ENCODE assay signal across 24 cellular contexts in genomic region chr3:22620498-22620897, GRCh38.
DNase-seq lines count a peak whose midpoint lies in the region; ATAC-seq, FAIRE-seq and TF ChIP-seq lines count a peak whose summit lies in the region.
"Had no signal": no experiment of that assay in that cellular context is flagged by ENCODE, and none has a peak within 500 bp of the region (broad histone marks: within the 10 kb centered on the region; RNA-seq: fewer than 3 reads in every experiment).

No MANE protein-coding gene starts in this region.

- H3K9me3 ChIP-seq in mammary epithelial cell (replicated peaks; ENCODE audit: insufficient read depth, low read length) (no peaks in the 10 kb centered on the region), breast epithelium (peaks cover 0 to 7% of the 10 kb centered on the region in 2 donors), PC-3 (ENCODE audit: low read length) (no peaks in the 10 kb centered on the region), thyroid gland (no peaks in the 10 kb centered on the region)
- H3K9me3 ChIP-seq: Caco-2, HAP-1, SK-N-SH had no signal

- H2AFZ ChIP-seq in mammary epithelial cell (ENCODE audit: low read depth, low read length), result peak overlapping the region; percentile 54
- no peak overlapping the region for H2AFZ ChIP-seq in PC-3 (ENCODE audit: low read length)

- no peaks in the 10 kb centered on the region for H3F3A ChIP-seq in PC-3 (ENCODE audit: low read length, unreplicated experiment)

- CTCF ChIA-PET in mammary epithelial cell (lab: Charles Lee; ENCODE audit: low non-redundant PET) (no interaction called here), PC-3 (lab: Charles Lee) (no interaction called here)

- intact Hi-C loops in mammary epithelial cell (cut with micrococcal nuclease), result no loop called here
- intact Hi-C loops in breast epithelium (cut with DNase I; ENCODE audit: low total_unique reads), result no loop called here
- intact Hi-C loops in PC-3 (cut with micrococcal nuclease), result no loop called here
- intact Hi-C loops in thyroid gland (cut with DNase I), result no loop called here

- H4K20me1 ChIP-seq in mammary epithelial cell (ENCODE audit: insufficient read depth, low read length) (no peaks in the 10 kb centered on the region), PC-3 (ENCODE audit: low read length) (no peaks in the 10 kb centered on the region)

- BruUV-seq in mammary epithelial cell (replicated peaks; lab: Mats Ljungman, UMichigan) (no TSS peak), PC-3 (replicated peaks; lab: Mats Ljungman, UMichigan) (no TSS peak)

- in situ Hi-C loops in mammary epithelial cell (cut with MboI; ENCODE audit: low sequenced_read_pairs in 2 of 2), result no loop called here

- H3K27ac ChIP-seq in mammary epithelial cell (ENCODE audit: insufficient read depth, low read depth, low read length), result no peak overlapping the region
- H3K27ac ChIP-seq in breast epithelium, result no peak overlapping the region
- no peak overlapping the region for H3K27ac ChIP-seq in PC-3 (ENCODE audit: low read length)
- H3K27ac ChIP-seq in thyroid gland, result no peak overlapping the region
- H3K27ac ChIP-seq: 22Rv1, C4-2B, KMS-11 had no signal

- H3K9ac ChIP-seq in mammary epithelial cell (ENCODE audit: insufficient read depth, low read length) (no peak overlapping the region), PC-3 (ENCODE audit: low read length) (no peak overlapping the region)
- H3K9ac ChIP-seq: KMS-11, SK-N-SH had no signal

- DNase-seq in mammary epithelial cell (no peak), breast epithelium (ENCODE audit: low spot score in 2 of 2) (no peak), PC-3 (peak; percentile 26), glomerular visceral epithelial cell (ENCODE audit: extremely low spot score) (peak; percentile 2), urothelium cell line (ENCODE audit: low spot score) (peak; percentile 23), thyroid gland (no peak), NCI-H1092 (lab: John Stamatoyannopoulos, UW) (no peak), SW480 (ENCODE audit: low spot score) (no peak)
- DNase-seq: Caco-2; CD8-positive, alpha-beta T cell; GDM1; GOT3; NCI-H1105; NCI-H1436 treated with DMSO at 0.1 percent for 48 hours; NCI-H187 treated with DMSO at 0.1 percent for 48 hours; NCI-H2107; NCI-H526 treated with DMSO at 0.1 percent for 48 hours; SK-N-SH had no signal

- no peaks in the 10 kb centered on the region for H3K9me2 ChIP-seq in PC-3 (replicated peaks; ENCODE audit: low read length)
- H3K9me2 ChIP-seq: SK-N-SH had no signal

- dilution Hi-C loops in mammary epithelial cell (cut with HindIII; ENCODE audit: low sequenced_read_pairs), result no loop called here

- H3K4me3 ChIP-seq in mammary epithelial cell (replicated peaks in 1 of 3; ENCODE audit: insufficient read depth in 1 of 3, low read depth in 2 of 3, low read length in 3 of 3) (no peak overlapping the region), breast epithelium (no peak overlapping the region), PC-3 (ENCODE audit: low read length) (no peak overlapping the region), thyroid gland (replicated peaks in 1 of 3) (no peak overlapping the region)
- H3K4me3 ChIP-seq: GM12878, HAP-1 had no signal

- TF ChIP-seq CTCF in mammary epithelial cell (conservative IDR thresholded peaks at IDR 0.05 in 1 of 2, IDR thresholded peaks at IDR 0.05 in 1 of 2; ENCODE audit: extremely low read depth in 1 of 2, insufficient read depth in 1 of 2, low read depth in 1 of 2, low read length in 2 of 2) (no peak), breast epithelium (IDR thresholded peaks at IDR 0.05) (no peak), PC-3 (conservative IDR thresholded peaks at IDR 0.05; ENCODE audit: low read depth, low read length) (no peak), thyroid gland (IDR thresholded peaks at IDR 0.05) (no peak)

- 31% methylated on average over 1 of the region's 1 CpG for WGBS in mammary epithelial cell (ENCODE audit: low coverage, missing lambda C conversion rate)
- WGBS in thyroid gland, 2 donors, result 75 to 100% methylated on average over 1 of the region's 1 CpG

- peaks cover 6% of the 10 kb centered on the region for H3K4me1 ChIP-seq in mammary epithelial cell (ENCODE audit: insufficient read depth, low read length)
- H3K4me1 ChIP-seq in breast epithelium, result no peaks in the 10 kb centered on the region
- peaks cover 4% of the 10 kb centered on the region; the same call in 1 of the 2 replicates for H3K4me1 ChIP-seq in PC-3 (ENCODE audit: insufficient read depth, low read length)
- H3K4me1 ChIP-seq in thyroid gland, result no peaks in the 10 kb centered on the region
- H3K4me1 ChIP-seq: Caco-2, HAP-1 had no signal

- no peaks in the 10 kb centered on the region for H3K27me3 ChIP-seq in mammary epithelial cell (ENCODE audit: insufficient read depth, low read length)
- no peaks in the 10 kb centered on the region for H3K27me3 ChIP-seq in breast epithelium
- H3K27me3 ChIP-seq in PC-3 (ENCODE audit: low read length), result no peaks in the 10 kb centered on the region
- H3K27me3 ChIP-seq in thyroid gland, result no peaks in the 10 kb centered on the region

- POLR2A ChIA-PET in PC-3 (lab: Charles Lee; ENCODE audit: unreplicated experiment), result no interaction called here

- no peaks in the 10 kb centered on the region for H3K36me3 ChIP-seq in mammary epithelial cell (ENCODE audit: insufficient read depth, low read length)
- no peaks in the 10 kb centered on the region for H3K36me3 ChIP-seq in breast epithelium
- H3K36me3 ChIP-seq in PC-3 (ENCODE audit: low read depth, low read length), result no peaks in the 10 kb centered on the region
- no peaks in the 10 kb centered on the region for H3K36me3 ChIP-seq in thyroid gland
- H3K36me3 ChIP-seq: HAP-1 had no signal

- peak; percentile 63 for ATAC-seq in PC-3
- ATAC-seq: CD8-positive, alpha-beta T cell had no signal

- H3K79me2 ChIP-seq in mammary epithelial cell (ENCODE audit: insufficient read depth, low read length) (no peaks in the 10 kb centered on the region), PC-3 (ENCODE audit: low read length) (no peaks in the 10 kb centered on the region)

- TF ChIP-seq POLR2A in breast epithelium (IDR thresholded peaks at IDR 0.05), result no peak
- no peak for TF ChIP-seq POLR2A in thyroid gland (IDR thresholded peaks at IDR 0.05)

- H3K4me2 ChIP-seq in mammary epithelial cell (ENCODE audit: insufficient read depth, low read depth, low read length), result peak overlapping the region; percentile 37
- H3K4me2 ChIP-seq in PC-3 (ENCODE audit: low read length), result no peak overlapping the region
- H3K4me2 ChIP-seq: KMS-11, SK-N-SH had no signal

- no peak for FAIRE-seq in urothelium cell line (lab: Jason Lieb, UNC)
- FAIRE-seq: GM12878, RCC 7860 had no signal

Comparison
In these comparisons a context has a peak if more than half of its experiments do, and no peak if none do; other contexts are left out.
1. DNase-seq: peak in PC-3 (single experiment), glomerular visceral epithelial cell (single experiment) and urothelium cell line (single experiment); none in mammary epithelial cell (single experiment), breast epithelium (0 of 2), thyroid gland (0 of 2), NCI-H1092 (single experiment) and SW480 (single experiment).